In genomic region chr10:125878957-125879835, GRCh38 we compare ENCODE assay signal across 11 cellular contexts. TPM values are rescaled to one million over a fixed set of nuclear protein-coding genes. Genes with fewer than 3 reads are reported as not detected.
DNase-seq lines count a peak whose midpoint lies in the region; ATAC-seq and TF ChIP-seq lines count a peak whose summit lies in the region.
"Had no signal": no experiment of that assay in that cellular context is flagged by ENCODE, and none has a peak within 500 bp of the region (broad histone marks: within the 10 kb centered on the region; RNA-seq: fewer than 3 reads in every experiment).

No MANE protein-coding gene starts in this region.

- H3K27me3 ChIP-seq in left ventricle myocardium inferior (ENCODE audit: low read depth) (no peaks in the 10 kb centered on the region), adrenal gland (no peaks in the 10 kb centered on the region)
- H3K27me3 ChIP-seq: colonic mucosa had no signal

- WGBS in adrenal gland, 4 donors = 67 to 71% (median 69%) methylated on average over 10 to 11 of the region's 11 CpGs

- H3K27ac ChIP-seq in left ventricle myocardium inferior (replicated peaks) (no peak overlapping the region), adrenal gland (peak overlapping the region; percentile 47 to 87 (median 68))
- H3K27ac ChIP-seq: colonic mucosa had no signal

- peaks cover 38% of the 10 kb centered on the region for H3K36me3 ChIP-seq in left ventricle myocardium inferior
- H3K36me3 ChIP-seq in adrenal gland (replicated peaks in 1 of 2) = no peaks in the 10 kb centered on the region

- peaks cover 20% of the 10 kb centered on the region for H3K9me3 ChIP-seq in left ventricle myocardium inferior (replicated peaks)
- H3K9me3 ChIP-seq in adrenal gland (replicated peaks in 1 of 3) = no peaks in the 10 kb centered on the region
- H3K9me3 ChIP-seq: colonic mucosa had no signal

- H3K4me3 ChIP-seq in left ventricle myocardium inferior (peak overlapping the region; percentile 37), adrenal gland (no peak overlapping the region)
- H3K4me3 ChIP-seq: colonic mucosa had no signal

- DNase-seq in left ventricle myocardium inferior (no peak), left ventricle myocardium superior (no peak), adrenal gland (peak; percentile 41 to 72 (median 57)), glomerular endothelial cell (ENCODE audit: extremely low read depth, low read depth, low spot score) (peak; percentile 62), epidermal melanocyte (ENCODE audit: insufficient read length, low spot score) (no peak), NK-92 (lab: John Stamatoyannopoulos, UW; ENCODE audit: unreplicated experiment) (no peak)
- DNase-seq: colonic mucosa, NCI-H2081 had no signal

- TF ChIP-seq CTCF in left ventricle myocardium inferior (IDR thresholded peaks at IDR 0.05; ENCODE audit: borderline replicate concordance) = no peak
- no peak for TF ChIP-seq CTCF in adrenal gland (IDR thresholded peaks at IDR 0.05)

- intact Hi-C loops in left ventricle myocardium inferior (cut with micrococcal nuclease) = no loop called here
- intact Hi-C loops in left ventricle myocardium superior (cut with micrococcal nuclease) = no loop called here
- intact Hi-C loops in adrenal gland (cut with DNase I) = no loop called here

- ATAC-seq in left ventricle myocardium superior = no peak
- ATAC-seq in GM19023 (IDR thresholded peaks at IDR 0.05; ENCODE audit: unreplicated experiment) = no peak
- ATAC-seq in GM19351 (IDR thresholded peaks at IDR 0.05; ENCODE audit: unreplicated experiment) = no peak

- peaks cover 36% of the 10 kb centered on the region for H3K4me1 ChIP-seq in left ventricle myocardium inferior
- H3K4me1 ChIP-seq in adrenal gland (replicated peaks in 1 of 2) = peaks cover 0 to 20% of the 10 kb centered on the region in 2 donors
- H3K4me1 ChIP-seq: colonic mucosa had no signal

- no peak for TF ChIP-seq POLR2A in adrenal gland (IDR thresholded peaks at IDR 0.05)

RNA-seq across cellular contexts. Expression of gene DHX32, which starts 1.9 kb away (rescaled TPM):
- total RNA-seq in left ventricle myocardium inferior (46.4 TPM), left ventricle myocardium superior (48.1 TPM), adrenal gland (10 to 100 TPM; 22.0 to 48.4 (median 40.8) TPM), glomerular endothelial cell (52.0 and 63.9 TPM in 2 replicates)
- polyA plus RNA-seq in adrenal gland = 10 to 100 TPM; 24.5 to 40.1 (median 28.1) TPM

RNA-seq across cellular contexts. Expression of gene FANK1, which starts 17.2 kb away (rescaled TPM):
- 0.30 TPM for total RNA-seq in left ventricle myocardium inferior
- 0.35 TPM for total RNA-seq in left ventricle myocardium superior
- 10 to 100 TPM in 1 of 8 donors, 1 to 10 TPM in 7; 1.7 to 18.9 (median 3.7) TPM for total RNA-seq in adrenal gland
- 10 to 100 TPM in 2 of 3 donors, 1 to 10 TPM in 1; 3.7 to 19.1 (median 17.9) TPM for polyA plus RNA-seq in adrenal gland
- 4.8 and 11.4 TPM in 2 replicates for total RNA-seq in glomerular endothelial cell
- total RNA-seq: skeletal muscle tissue had no signal

RNA-seq across cellular contexts. Expression of gene BCCIP, which starts 55.9 kb away (rescaled TPM):
- total RNA-seq in left ventricle myocardium inferior (45.1 TPM), left ventricle myocardium superior (43.4 TPM), adrenal gland (10 to 100 TPM; 20.5 to 56.3 (median 34.3) TPM), glomerular endothelial cell (27.8 and 39.4 TPM in 2 replicates)
- polyA plus RNA-seq in adrenal gland = 100 to 1,000 TPM in 1 of 3 donors, 10 to 100 TPM in 2; 48.8 to 103 (median 51.9) TPM

RNA-seq across cellular contexts. Expression of gene UROS, which starts 56.1 kb away (rescaled TPM):
- total RNA-seq in left ventricle myocardium inferior (80.4 TPM), left ventricle myocardium superior (75.2 TPM), adrenal gland (100 to 1,000 TPM in 1 of 8 donors, 10 to 100 TPM in 7; 41.1 to 122 (median 58.5) TPM), glomerular endothelial cell (61.9 and 86.3 TPM in 2 replicates)
- polyA plus RNA-seq in adrenal gland = 10 to 100 TPM; 53.9 to 86.7 (median 72.2) TPM

Comparison
In these comparisons a context has a peak if more than half of its experiments do, and no peak if none do; other contexts are left out.
1. DNase-seq: peak in adrenal gland (7 of 7) and glomerular endothelial cell (single experiment); none in left ventricle myocardium inferior (single experiment), left ventricle myocardium superior (single experiment), epidermal melanocyte (single experiment) and NK-92 (single experiment).